Comparison of ENCODE assay signal across 15 cellular contexts in genomic region chr7:94810496-94810895, GRCh38.
DNase-seq lines count a peak whose midpoint lies in the region; FAIRE-seq and TF ChIP-seq lines count a peak whose summit lies in the region.
"Had no signal": no experiment of that assay in that cellular context is flagged by ENCODE, and none has a peak within 500 bp of the region (broad histone marks: within the 10 kb centered on the region; RNA-seq: fewer than 3 reads in every experiment).

No MANE protein-coding gene starts in this region.

- TF ChIP-seq POLR2A in GM12891 (IDR thresholded peaks at IDR 0.05; ENCODE audit: low read depth, low read length), result no peak

- in situ Hi-C loops in SK-MEL-5 (cut with HindIII; ENCODE audit: low pct_unique_long_range_greater_than_20kb, low sequenced_read_pairs), result no loop called here

- FAIRE-seq in GM19239 (lab: Jason Lieb, UNC) (no peak), GM12891 (lab: Jason Lieb, UNC) (no peak)
- FAIRE-seq: HepG2, HTR-8/SVneo had no signal

- TF ChIP-seq CTCF in retinal pigment epithelial cell (conservative IDR thresholded peaks at IDR 0.05; ENCODE audit: low read depth, low read length), result no peak

- DNase-seq in A172 (ENCODE audit: low spot score) (peak; percentile 26), EL (peak; percentile 5), SK-MEL-5 (ENCODE audit: low read depth, low spot score) (peak; percentile 46), retinal pigment epithelial cell (ENCODE audit: low read depth) (peak; percentile 36), hepatic stellate cell (ENCODE audit: low spot score) (no peak), GM19239 (ENCODE audit: insufficient read length, low spot score) (no peak), GM12891 (ENCODE audit: insufficient read length, low spot score) (no peak)
- DNase-seq: 8988T; C1 segment of cervical spinal cord; CD4-positive, alpha-beta T cell; DMS79; GDM1; H7 had no signal

- H3K4me3 ChIP-seq in retinal pigment epithelial cell (ENCODE audit: low read length), result no peak overlapping the region

TF ChIP-seq in GM12891, 5 proteins besides CTCF, POLR2A, EP300 and RAD21:
- TF ChIP-seq POU2F2 (IDR thresholded peaks at IDR 0.05; ENCODE audit: low read depth, low read length) (no peak), PAX5 (IDR thresholded peaks at IDR 0.05; ENCODE audit: insufficient read depth, low read length, severe bottlenecking) (no peak), SPI1 (IDR thresholded peaks at IDR 0.05; ENCODE audit: low read depth, low read length) (no peak), POLR2AphosphoS5 (IDR thresholded peaks at IDR 0.05; ENCODE audit: low read depth, low read length) (no peak), TAF1 (IDR thresholded peaks at IDR 0.05; ENCODE audit: low read depth, low read length) (no peak)

Comparison
In these comparisons a context has a peak if more than half of its experiments do, and no peak if none do; other contexts are left out.
1. DNase-seq: peak in A172 (single experiment), EL (single experiment), SK-MEL-5 (single experiment) and retinal pigment epithelial cell (single experiment); none in hepatic stellate cell (single experiment), GM19239 (single experiment) and GM12891 (single experiment).